11 cellular contexts compared by ENCODE assay signal in the genomic region with DNA sequence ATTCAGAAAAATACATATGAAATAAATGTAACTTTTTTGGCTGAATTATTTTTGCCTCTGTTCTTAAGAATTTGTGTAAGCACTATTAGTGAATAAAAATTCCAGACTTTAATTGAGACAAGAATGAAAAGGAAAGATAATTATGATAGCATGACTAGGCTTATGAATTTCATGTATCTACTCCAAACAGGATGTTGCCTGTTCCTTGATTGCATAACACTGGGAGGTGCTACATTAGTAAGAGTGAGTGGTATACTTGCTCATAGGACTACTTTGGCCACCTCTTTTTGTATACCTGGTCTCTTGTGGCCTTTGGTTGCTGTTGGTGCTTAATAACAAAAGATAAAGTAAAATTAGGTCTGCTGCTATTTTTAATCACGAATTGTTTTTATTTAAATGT.
DNase-seq lines count a peak whose midpoint lies in the region; TF ChIP-seq lines count a peak whose summit lies in the region.
"Had no signal": no experiment of that assay in that cellular context is flagged by ENCODE, and none has a peak within 500 bp of the region (broad histone marks: within the 10 kb centered on the region; RNA-seq: fewer than 3 reads in every experiment).

No MANE protein-coding gene starts in this region.

- H3K4me3 ChIP-seq in smooth muscle cell, result no peak overlapping the region
- no peak overlapping the region for H3K4me3 ChIP-seq in ascending aorta

- H3K4me2 ChIP-seq in smooth muscle cell, result peak overlapping the region; percentile 23

- H4K20me1 ChIP-seq in smooth muscle cell (ENCODE audit: low read depth), result no peaks in the 10 kb centered on the region

- no peak overlapping the region for H3K9ac ChIP-seq in smooth muscle cell (ENCODE audit: low read depth)

- no peaks in the 10 kb centered on the region for H3K36me3 ChIP-seq in smooth muscle cell (ENCODE audit: low read depth)
- no peaks in the 10 kb centered on the region for H3K36me3 ChIP-seq in ascending aorta

- DNase-seq in SIG-M5 treated with dmso at 0.1 percent for 504 hours (lab: John Stamatoyannopoulos, UW; ENCODE audit: unreplicated experiment) (peak; percentile 15), SIG-M5 (lab: John Stamatoyannopoulos, UW) (no peak), RPMI7951 (ENCODE audit: low read depth) (peak; percentile 55), fibroblast of the conjunctiva (ENCODE audit: low read depth) (peak; percentile 47), smooth muscle cell (lab: John Stamatoyannopoulos, UW; ENCODE audit: unreplicated experiment) (no peak), superior temporal gyrus (ENCODE audit: extremely low spot score) (no peak), ascending aorta (ENCODE audit: low spot score in 2 of 2) (no peak), SKM-1 treated with dmso at 0.1 percent for 144 hours (lab: John Stamatoyannopoulos, UW; ENCODE audit: unreplicated experiment) (no peak)
- DNase-seq: activated T-cell treated with anti-CD3 and anti-CD28 coated beads, Interleukin-2, amount 50 U/mL, for 48 hours; NCI-H510A treated with DMSO at 0.1 percent for 48 hours; posterior cingulate gyrus had no signal

- TF ChIP-seq CTCF in smooth muscle cell (IDR thresholded peaks at IDR 0.05; ENCODE audit: borderline replicate concordance, insufficient read depth, poor library complexity, severe bottlenecking) (no peak), ascending aorta (IDR thresholded peaks at IDR 0.05) (no peak)

- peaks cover 5% of the 10 kb centered on the region for H3F3A ChIP-seq in smooth muscle cell (ENCODE audit: low read depth)

- H2AFZ ChIP-seq in smooth muscle cell (ENCODE audit: low read depth), result no peak overlapping the region

- H3K4me1 ChIP-seq in smooth muscle cell (ENCODE audit: low read depth) (peaks cover 37% of the 10 kb centered on the region), ascending aorta (no peaks in the 10 kb centered on the region)

- H3K9me3 ChIP-seq in smooth muscle cell (replicated peaks; ENCODE audit: low read depth) (no peaks in the 10 kb centered on the region), ascending aorta (no peaks in the 10 kb centered on the region)

- intact Hi-C loops in ascending aorta (cut with DNase I), result no loop called here

- no peaks in the 10 kb centered on the region for H3K79me2 ChIP-seq in smooth muscle cell (ENCODE audit: low read depth)

- H3K27me3 ChIP-seq in smooth muscle cell (ENCODE audit: low read depth) (no peaks in the 10 kb centered on the region), ascending aorta (no peaks in the 10 kb centered on the region)

- 92% methylated on average over 1 of the region's 1 CpG for WGBS in smooth muscle cell (ENCODE audit: low lambda C conversion rate)

- H3K27ac ChIP-seq in smooth muscle cell (ENCODE audit: low read depth) (no peak overlapping the region), ascending aorta (no peak overlapping the region)

Comparison
In these comparisons a context has a peak if more than half of its experiments do, and no peak if none do; other contexts are left out.
1. DNase-seq: peak in SIG-M5 treated with dmso at 0.1 percent for 504 hours (single experiment), RPMI7951 (single experiment) and fibroblast of the conjunctiva (single experiment); none in SIG-M5 (single experiment), smooth muscle cell (single experiment), superior temporal gyrus (single experiment), ascending aorta (0 of 2) and SKM-1 treated with dmso at 0.1 percent for 144 hours (single experiment).